ENCODE assay signal across 10 cellular contexts in genomic region chrX:72107320-72107719, GRCh38. TPM values are rescaled to one million over a fixed set of nuclear protein-coding genes. Genes with fewer than 3 reads are reported as not detected.
DNase-seq lines count a peak whose midpoint lies in the region; ATAC-seq, FAIRE-seq and TF ChIP-seq lines count a peak whose summit lies in the region.
"Had no signal": no experiment of that assay in that cellular context is flagged by ENCODE, and none has a peak within 500 bp of the region (broad histone marks: within the 10 kb centered on the region; RNA-seq: fewer than 3 reads in every experiment).

No MANE protein-coding gene starts in this region.

- peak overlapping the region; percentile 9 to 45 for H3K4me3 Mint-ChIP-seq in CD14-positive monocyte
- peak overlapping the region; percentile 49 for H3K4me3 Mint-ChIP-seq in activated T-helper 17 cell treated with anti-CD3 and anti-CD28 coated beads, Interleukin-2, amount 50 U/mL, for 72 hours

- intact Hi-C loops in CD14-positive monocyte (cut with micrococcal nuclease) (no loop called here), psoas muscle (cut with DNase I) (no loop called here)

- peaks cover 33 to 43% of the 10 kb centered on the region in 2 donors for H3K36me3 Mint-ChIP-seq in CD14-positive monocyte
- H3K36me3 Mint-ChIP-seq in activated T-helper 17 cell treated with anti-CD3 and anti-CD28 coated beads, Interleukin-2, amount 50 U/mL, for 72 hours (ENCODE audit: low read depth), result no peaks in the 10 kb centered on the region

- peak overlapping the region; percentile 84 to 98 (median 95) for H3K27ac Mint-ChIP-seq in CD14-positive monocyte
- H3K27ac Mint-ChIP-seq in activated T-helper 17 cell treated with anti-CD3 and anti-CD28 coated beads, Interleukin-2, amount 50 U/mL, for 72 hours, result peak overlapping the region; percentile 75

- DNase-seq in CD14-positive monocyte (ENCODE audit: low spot score) (peak; percentile 86), HTR-8/SVneo (ENCODE audit: insufficient read length, low spot score) (peak; percentile 78), kidney tubule cell (ENCODE audit: low spot score) (peak; percentile 73), psoas muscle (no peak), DMS153 treated with DMSO at 0.1 percent for 48 hours (lab: John Stamatoyannopoulos, UW; ENCODE audit: unreplicated experiment) (no peak), NCI-H2227 (lab: John Stamatoyannopoulos, UW; ENCODE audit: unreplicated experiment) (no peak), NCI-H1417 treated with DMSO at 0.1 percent for 48 hours (lab: John Stamatoyannopoulos, UW) (no peak)
- DNase-seq: GDM1 had no signal

- no peak overlapping the region for H3K27ac ChIP-seq in psoas muscle
- H3K27ac ChIP-seq: VCaP had no signal

- peak; percentile 68 for ATAC-seq in activated T-helper 17 cell treated with anti-CD3 and anti-CD28 coated beads, Interleukin-2, amount 50 U/mL, for 72 hours (replicated peaks)
- ATAC-seq in psoas muscle, result no peak

- no peaks in the 10 kb centered on the region for H3K36me3 ChIP-seq in psoas muscle (ENCODE audit: insufficient read depth in 1 of 2, low read depth in 1 of 2)

- H3K4me1 Mint-ChIP-seq in CD14-positive monocyte, result peaks cover 84% of the 10 kb centered on the region
- peaks cover 21% of the 10 kb centered on the region for H3K4me1 Mint-ChIP-seq in activated T-helper 17 cell treated with anti-CD3 and anti-CD28 coated beads, Interleukin-2, amount 50 U/mL, for 72 hours

- H3K4me3 ChIP-seq in psoas muscle, result no peak overlapping the region

- peak; percentile 86 for FAIRE-seq in HTR-8/SVneo (lab: Jason Lieb, UNC)

- peaks cover 0 to 12% (median 0%) of the 10 kb centered on the region in 7 donors for H3K9me3 Mint-ChIP-seq in CD14-positive monocyte
- H3K9me3 Mint-ChIP-seq in activated T-helper 17 cell treated with anti-CD3 and anti-CD28 coated beads, Interleukin-2, amount 50 U/mL, for 72 hours, result no peaks in the 10 kb centered on the region

- WGBS in psoas muscle, 3 donors, result 69 to 85% (median 74%) methylated on average over 5 to 6 of the region's 6 CpGs

- TF ChIP-seq CTCF in CD14-positive monocyte (IDR thresholded peaks at IDR 0.05) (no peak), psoas muscle (IDR thresholded peaks at IDR 0.05) (no peak)

- H3K27me3 Mint-ChIP-seq in CD14-positive monocyte (ENCODE audit: low read depth in 3 of 3), result peaks cover 0 to 47% (median 0%) of the 10 kb centered on the region in 3 donors
- H3K27me3 Mint-ChIP-seq in activated T-helper 17 cell treated with anti-CD3 and anti-CD28 coated beads, Interleukin-2, amount 50 U/mL, for 72 hours, result no peaks in the 10 kb centered on the region

- no peaks in the 10 kb centered on the region for H3K4me1 ChIP-seq in psoas muscle

- no peaks in the 10 kb centered on the region for H3K9me3 ChIP-seq in psoas muscle

- H3K27me3 ChIP-seq in psoas muscle (ENCODE audit: insufficient read depth in 3 of 3, low read length in 2 of 3), result peaks cover 0 to 27% (median 0%) of the 10 kb centered on the region in 3 donors

RNA-seq across cellular contexts. Expression of gene RTL5, which starts 24.4 kb away (rescaled TPM):
- under 1 TPM; 0.24 to 0.59 TPM for polyA plus RNA-seq in CD14-positive monocyte
- total RNA-seq in activated T-helper 17 cell treated with anti-CD3 and anti-CD28 coated beads, Interleukin-2, amount 50 U/mL, for 72 hours, result 1 to 10 TPM in 1 of 2 donors, under 1 TPM in 1; 0.45 to 1.0 TPM
- total RNA-seq in psoas muscle, result 1 to 10 TPM in 3 of 4 donors, under 1 TPM in 1; 0.91 to 2.2 (median 1.3) TPM
- under 1 TPM; 0.37 to 0.66 (median 0.48) TPM for polyA plus RNA-seq in psoas muscle

Comparison
In these comparisons a context has a peak if more than half of its experiments do, and no peak if none do; other contexts are left out.
1. DNase-seq: peak in CD14-positive monocyte (single experiment), HTR-8/SVneo (single experiment) and kidney tubule cell (single experiment); none in psoas muscle (0 of 2), DMS153 treated with DMSO at 0.1 percent for 48 hours (single experiment), NCI-H2227 (single experiment) and NCI-H1417 treated with DMSO at 0.1 percent for 48 hours (single experiment).